ENCODE assay signal across 3 cellular contexts in the genomic region with DNA sequence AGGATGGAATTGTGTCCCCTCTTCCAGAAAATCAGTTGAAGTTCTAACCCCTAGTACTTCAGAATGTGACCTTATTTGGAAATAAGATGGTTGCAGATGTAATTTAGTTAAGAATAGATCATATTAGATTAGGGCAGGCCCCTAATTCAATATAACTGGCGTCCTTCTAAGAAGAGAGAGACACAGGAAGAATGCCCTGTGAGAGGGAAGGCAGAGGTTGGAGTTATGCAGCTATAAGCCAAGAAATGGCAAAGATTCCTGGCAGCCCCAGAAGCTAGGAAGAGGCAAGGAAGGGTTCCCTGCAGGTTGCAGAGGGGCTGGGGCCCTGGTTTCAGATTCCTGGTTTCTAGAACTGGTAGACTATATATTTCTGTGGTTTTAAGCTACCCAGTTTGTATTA.
TF ChIP-seq lines count a peak whose summit lies in the region.

No MANE protein-coding gene starts in this region.

TF ChIP-seq in SK-N-SH treated with all-trans-retinoic acid at 6 μM for 48 hours, 23 proteins besides CTCF, POLR2A, EP300 and RAD21 (continued from another document):
- TF ChIP-seq, protein P1, sequence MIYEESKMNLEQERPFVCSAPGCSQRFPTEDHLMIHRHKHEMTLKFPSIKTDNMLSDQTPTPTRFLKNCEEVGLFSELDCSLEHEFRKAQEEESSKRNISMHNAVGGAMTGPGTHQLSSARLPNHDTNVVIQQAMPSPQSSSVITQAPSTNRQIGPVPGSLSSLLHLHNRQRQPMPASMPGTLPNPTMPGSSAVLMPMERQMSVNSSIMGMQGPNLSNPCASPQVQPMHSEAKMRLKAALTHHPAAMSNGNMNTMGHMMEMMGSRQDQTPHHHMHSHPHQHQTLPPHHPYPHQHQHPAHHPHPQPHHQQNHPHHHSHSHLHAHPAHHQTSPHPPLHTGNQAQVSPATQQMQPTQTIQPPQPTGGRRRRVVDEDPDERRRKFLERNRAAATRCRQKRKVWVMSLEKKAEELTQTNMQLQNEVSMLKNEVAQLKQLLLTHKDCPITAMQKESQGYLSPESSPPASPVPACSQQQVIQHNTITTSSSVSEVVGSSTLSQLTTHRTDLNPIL (CRISPR knock-in tag; IDR thresholded peaks at IDR 0.05; ENCODE audit: low read depth), result no peak
- no peak for TF ChIP-seq BACH2 (CRISPR knock-in tag; IDR thresholded peaks at IDR 0.05; ENCODE audit: borderline replicate concordance)
- no peak for TF ChIP-seq OSR1 (CRISPR knock-in tag; IDR thresholded peaks at IDR 0.05)
- peak; percentile 74 for TF ChIP-seq ISL1 (CRISPR knock-in tag; IDR thresholded peaks at IDR 0.05)
- no peak for TF ChIP-seq GLIS3 (CRISPR knock-in tag; IDR thresholded peaks at IDR 0.05)

TF ChIP-seq in SK-N-SH, 30 proteins besides CTCF, POLR2A, EP300 and RAD21 (continued from another document):
- TF ChIP-seq, protein P2, sequence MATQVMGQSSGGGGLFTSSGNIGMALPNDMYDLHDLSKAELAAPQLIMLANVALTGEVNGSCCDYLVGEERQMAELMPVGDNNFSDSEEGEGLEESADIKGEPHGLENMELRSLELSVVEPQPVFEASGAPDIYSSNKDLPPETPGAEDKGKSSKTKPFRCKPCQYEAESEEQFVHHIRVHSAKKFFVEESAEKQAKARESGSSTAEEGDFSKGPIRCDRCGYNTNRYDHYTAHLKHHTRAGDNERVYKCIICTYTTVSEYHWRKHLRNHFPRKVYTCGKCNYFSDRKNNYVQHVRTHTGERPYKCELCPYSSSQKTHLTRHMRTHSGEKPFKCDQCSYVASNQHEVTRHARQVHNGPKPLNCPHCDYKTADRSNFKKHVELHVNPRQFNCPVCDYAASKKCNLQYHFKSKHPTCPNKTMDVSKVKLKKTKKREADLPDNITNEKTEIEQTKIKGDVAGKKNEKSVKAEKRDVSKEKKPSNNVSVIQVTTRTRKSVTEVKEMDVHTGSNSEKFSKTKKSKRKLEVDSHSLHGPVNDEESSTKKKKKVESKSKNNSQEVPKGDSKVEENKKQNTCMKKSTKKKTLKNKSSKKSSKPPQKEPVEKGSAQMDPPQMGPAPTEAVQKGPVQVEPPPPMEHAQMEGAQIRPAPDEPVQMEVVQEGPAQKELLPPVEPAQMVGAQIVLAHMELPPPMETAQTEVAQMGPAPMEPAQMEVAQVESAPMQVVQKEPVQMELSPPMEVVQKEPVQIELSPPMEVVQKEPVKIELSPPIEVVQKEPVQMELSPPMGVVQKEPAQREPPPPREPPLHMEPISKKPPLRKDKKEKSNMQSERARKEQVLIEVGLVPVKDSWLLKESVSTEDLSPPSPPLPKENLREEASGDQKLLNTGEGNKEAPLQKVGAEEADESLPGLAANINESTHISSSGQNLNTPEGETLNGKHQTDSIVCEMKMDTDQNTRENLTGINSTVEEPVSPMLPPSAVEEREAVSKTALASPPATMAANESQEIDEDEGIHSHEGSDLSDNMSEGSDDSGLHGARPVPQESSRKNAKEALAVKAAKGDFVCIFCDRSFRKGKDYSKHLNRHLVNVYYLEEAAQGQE (IDR thresholded peaks at IDR 0.05; ENCODE audit: low read depth, low read length), result no peak
- no peak for TF ChIP-seq ELF1 (IDR thresholded peaks at IDR 0.05)
- TF ChIP-seq RCOR1 (IDR thresholded peaks at IDR 0.05; ENCODE audit: low read length), result no peak

TF ChIP-seq in WTC11, 78 proteins besides CTCF, POLR2A, EP300 and RAD21:
- TF ChIP-seq, protein P3, sequence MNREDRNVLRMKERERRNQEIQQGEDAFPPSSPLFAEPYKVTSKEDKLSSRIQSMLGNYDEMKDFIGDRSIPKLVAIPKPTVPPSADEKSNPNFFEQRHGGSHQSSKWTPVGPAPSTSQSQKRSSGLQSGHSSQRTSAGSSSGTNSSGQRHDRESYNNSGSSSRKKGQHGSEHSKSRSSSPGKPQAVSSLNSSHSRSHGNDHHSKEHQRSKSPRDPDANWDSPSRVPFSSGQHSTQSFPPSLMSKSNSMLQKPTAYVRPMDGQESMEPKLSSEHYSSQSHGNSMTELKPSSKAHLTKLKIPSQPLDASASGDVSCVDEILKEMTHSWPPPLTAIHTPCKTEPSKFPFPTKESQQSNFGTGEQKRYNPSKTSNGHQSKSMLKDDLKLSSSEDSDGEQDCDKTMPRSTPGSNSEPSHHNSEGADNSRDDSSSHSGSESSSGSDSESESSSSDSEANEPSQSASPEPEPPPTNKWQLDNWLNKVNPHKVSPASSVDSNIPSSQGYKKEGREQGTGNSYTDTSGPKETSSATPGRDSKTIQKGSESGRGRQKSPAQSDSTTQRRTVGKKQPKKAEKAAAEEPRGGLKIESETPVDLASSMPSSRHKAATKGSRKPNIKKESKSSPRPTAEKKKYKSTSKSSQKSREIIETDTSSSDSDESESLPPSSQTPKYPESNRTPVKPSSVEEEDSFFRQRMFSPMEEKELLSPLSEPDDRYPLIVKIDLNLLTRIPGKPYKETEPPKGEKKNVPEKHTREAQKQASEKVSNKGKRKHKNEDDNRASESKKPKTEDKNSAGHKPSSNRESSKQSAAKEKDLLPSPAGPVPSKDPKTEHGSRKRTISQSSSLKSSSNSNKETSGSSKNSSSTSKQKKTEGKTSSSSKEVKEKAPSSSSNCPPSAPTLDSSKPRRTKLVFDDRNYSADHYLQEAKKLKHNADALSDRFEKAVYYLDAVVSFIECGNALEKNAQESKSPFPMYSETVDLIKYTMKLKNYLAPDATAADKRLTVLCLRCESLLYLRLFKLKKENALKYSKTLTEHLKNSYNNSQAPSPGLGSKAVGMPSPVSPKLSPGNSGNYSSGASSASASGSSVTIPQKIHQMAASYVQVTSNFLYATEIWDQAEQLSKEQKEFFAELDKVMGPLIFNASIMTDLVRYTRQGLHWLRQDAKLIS (CRISPR knock-in tag; IDR thresholded peaks at IDR 0.05; ENCODE audit: borderline replicate concordance), result no peak
- TF ChIP-seq IRF2 (CRISPR knock-in tag; IDR thresholded peaks at IDR 0.05; ENCODE audit: borderline replicate concordance, low read depth) (no peak), ZBTB21 (CRISPR knock-in tag; IDR thresholded peaks at IDR 0.05; ENCODE audit: borderline replicate concordance) (no peak)
- TF ChIP-seq, protein P4, sequence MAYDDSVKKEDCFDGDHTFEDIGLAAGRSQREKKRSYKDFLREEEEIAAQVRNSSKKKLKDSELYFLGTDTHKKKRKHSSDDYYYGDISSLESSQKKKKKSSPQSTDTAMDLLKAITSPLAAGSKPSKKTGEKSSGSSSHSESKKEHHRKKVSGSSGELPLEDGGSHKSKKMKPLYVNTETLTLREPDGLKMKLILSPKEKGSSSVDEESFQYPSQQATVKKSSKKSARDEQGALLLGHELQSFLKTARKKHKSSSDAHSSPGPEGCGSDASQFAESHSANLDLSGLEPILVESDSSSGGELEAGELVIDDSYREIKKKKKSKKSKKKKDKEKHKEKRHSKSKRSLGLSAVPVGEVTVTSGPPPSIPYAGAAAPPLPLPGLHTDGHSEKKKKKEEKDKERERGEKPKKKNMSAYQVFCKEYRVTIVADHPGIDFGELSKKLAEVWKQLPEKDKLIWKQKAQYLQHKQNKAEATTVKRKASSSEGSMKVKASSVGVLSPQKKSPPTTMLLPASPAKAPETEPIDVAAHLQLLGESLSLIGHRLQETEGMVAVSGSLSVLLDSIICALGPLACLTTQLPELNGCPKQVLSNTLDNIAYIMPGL (CRISPR knock-in tag; IDR thresholded peaks at IDR 0.05), result no peak
- TF ChIP-seq, protein P5, sequence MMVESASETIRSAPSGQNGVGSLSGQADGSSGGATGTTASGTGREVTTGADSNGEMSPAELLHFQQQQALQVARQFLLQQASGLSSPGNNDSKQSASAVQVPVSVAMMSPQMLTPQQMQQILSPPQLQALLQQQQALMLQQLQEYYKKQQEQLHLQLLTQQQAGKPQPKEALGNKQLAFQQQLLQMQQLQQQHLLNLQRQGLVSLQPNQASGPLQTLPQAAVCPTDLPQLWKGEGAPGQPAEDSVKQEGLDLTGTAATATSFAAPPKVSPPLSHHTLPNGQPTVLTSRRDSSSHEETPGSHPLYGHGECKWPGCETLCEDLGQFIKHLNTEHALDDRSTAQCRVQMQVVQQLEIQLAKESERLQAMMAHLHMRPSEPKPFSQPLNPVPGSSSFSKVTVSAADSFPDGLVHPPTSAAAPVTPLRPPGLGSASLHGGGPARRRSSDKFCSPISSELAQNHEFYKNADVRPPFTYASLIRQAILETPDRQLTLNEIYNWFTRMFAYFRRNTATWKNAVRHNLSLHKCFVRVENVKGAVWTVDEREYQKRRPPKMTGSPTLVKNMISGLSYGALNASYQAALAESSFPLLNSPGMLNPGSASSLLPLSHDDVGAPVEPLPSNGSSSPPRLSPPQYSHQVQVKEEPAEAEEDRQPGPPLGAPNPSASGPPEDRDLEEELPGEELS (CRISPR knock-in tag; IDR thresholded peaks at IDR 0.05), result no peak
- TF ChIP-seq, protein P6, sequence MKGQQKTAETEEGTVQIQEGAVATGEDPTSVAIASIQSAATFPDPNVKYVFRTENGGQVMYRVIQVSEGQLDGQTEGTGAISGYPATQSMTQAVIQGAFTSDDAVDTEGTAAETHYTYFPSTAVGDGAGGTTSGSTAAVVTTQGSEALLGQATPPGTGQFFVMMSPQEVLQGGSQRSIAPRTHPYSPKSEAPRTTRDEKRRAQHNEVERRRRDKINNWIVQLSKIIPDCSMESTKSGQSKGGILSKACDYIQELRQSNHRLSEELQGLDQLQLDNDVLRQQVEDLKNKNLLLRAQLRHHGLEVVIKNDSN (CRISPR knock-in tag; IDR thresholded peaks at IDR 0.05), result no peak
- TF ChIP-seq, protein P7, sequence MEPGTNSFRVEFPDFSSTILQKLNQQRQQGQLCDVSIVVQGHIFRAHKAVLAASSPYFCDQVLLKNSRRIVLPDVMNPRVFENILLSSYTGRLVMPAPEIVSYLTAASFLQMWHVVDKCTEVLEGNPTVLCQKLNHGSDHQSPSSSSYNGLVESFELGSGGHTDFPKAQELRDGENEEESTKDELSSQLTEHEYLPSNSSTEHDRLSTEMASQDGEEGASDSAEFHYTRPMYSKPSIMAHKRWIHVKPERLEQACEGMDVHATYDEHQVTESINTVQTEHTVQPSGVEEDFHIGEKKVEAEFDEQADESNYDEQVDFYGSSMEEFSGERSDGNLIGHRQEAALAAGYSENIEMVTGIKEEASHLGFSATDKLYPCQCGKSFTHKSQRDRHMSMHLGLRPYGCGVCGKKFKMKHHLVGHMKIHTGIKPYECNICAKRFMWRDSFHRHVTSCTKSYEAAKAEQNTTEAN (CRISPR knock-in tag; IDR thresholded peaks at IDR 0.05), result no peak
- TF ChIP-seq, protein P8, sequence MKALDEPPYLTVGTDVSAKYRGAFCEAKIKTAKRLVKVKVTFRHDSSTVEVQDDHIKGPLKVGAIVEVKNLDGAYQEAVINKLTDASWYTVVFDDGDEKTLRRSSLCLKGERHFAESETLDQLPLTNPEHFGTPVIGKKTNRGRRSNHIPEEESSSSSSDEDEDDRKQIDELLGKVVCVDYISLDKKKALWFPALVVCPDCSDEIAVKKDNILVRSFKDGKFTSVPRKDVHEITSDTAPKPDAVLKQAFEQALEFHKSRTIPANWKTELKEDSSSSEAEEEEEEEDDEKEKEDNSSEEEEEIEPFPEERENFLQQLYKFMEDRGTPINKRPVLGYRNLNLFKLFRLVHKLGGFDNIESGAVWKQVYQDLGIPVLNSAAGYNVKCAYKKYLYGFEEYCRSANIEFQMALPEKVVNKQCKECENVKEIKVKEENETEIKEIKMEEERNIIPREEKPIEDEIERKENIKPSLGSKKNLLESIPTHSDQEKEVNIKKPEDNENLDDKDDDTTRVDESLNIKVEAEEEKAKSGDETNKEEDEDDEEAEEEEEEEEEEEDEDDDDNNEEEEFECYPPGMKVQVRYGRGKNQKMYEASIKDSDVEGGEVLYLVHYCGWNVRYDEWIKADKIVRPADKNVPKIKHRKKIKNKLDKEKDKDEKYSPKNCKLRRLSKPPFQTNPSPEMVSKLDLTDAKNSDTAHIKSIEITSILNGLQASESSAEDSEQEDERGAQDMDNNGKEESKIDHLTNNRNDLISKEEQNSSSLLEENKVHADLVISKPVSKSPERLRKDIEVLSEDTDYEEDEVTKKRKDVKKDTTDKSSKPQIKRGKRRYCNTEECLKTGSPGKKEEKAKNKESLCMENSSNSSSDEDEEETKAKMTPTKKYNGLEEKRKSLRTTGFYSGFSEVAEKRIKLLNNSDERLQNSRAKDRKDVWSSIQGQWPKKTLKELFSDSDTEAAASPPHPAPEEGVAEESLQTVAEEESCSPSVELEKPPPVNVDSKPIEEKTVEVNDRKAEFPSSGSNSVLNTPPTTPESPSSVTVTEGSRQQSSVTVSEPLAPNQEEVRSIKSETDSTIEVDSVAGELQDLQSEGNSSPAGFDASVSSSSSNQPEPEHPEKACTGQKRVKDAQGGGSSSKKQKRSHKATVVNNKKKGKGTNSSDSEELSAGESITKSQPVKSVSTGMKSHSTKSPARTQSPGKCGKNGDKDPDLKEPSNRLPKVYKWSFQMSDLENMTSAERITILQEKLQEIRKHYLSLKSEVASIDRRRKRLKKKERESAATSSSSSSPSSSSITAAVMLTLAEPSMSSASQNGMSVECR (CRISPR knock-in tag; IDR thresholded peaks at IDR 0.05; ENCODE audit: borderline replicate concordance), result no peak
